In the genomic region with DNA sequence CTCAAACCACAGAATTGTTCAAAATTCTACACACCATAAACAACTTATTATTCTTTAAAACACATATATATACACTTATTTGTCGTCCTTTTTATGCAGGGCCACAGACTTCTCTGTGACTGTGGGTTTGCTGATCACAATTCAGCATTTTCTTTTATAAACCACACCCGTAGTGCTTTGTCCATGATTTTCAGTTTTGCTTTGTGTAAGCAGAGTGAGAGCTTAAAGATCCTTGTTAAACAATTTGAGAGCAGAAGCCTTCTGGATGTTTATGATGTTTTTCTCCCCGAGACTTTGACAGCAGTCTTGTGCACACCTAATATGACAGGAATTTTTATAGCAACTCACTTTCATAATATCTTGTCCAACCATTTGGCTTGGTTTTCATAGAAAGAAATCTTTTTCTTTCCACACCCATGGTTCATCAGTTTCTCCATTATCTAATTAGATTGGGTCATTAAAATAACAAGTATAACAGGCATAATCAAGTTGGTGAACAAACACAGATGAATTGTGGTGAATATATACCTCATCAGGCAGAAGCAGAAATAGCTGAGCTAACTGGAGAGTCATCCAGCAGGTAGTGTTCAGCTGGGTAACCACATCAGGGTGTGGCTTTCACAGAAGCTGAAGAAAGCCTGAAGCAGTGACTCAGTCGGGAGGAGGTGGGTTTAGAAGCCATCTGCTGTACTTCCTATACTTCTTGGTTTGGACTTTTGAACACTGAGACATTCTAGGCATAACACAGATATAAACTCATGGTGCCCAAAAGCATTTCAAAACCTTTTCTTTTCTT, we compare ENCODE assay signal across 2 cellular contexts.
TF ChIP-seq lines count a peak whose summit lies in the region.

No MANE protein-coding gene starts in this region.

TF ChIP-seq in SK-N-SH treated with all-trans-retinoic acid at 6 μM for 48 hours, 23 proteins besides CTCF, POLR2A, EP300 and RAD21 (continued from another document):
- no peak for TF ChIP-seq ARNTL (CRISPR knock-in tag; IDR thresholded peaks at IDR 0.05; ENCODE audit: borderline replicate concordance, low read depth)
- TF ChIP-seq ZNF70 (CRISPR knock-in tag; IDR thresholded peaks at IDR 0.05), result no peak
- TF ChIP-seq GLIS3 (CRISPR knock-in tag; IDR thresholded peaks at IDR 0.05), result no peak
- TF ChIP-seq, protein P1, sequence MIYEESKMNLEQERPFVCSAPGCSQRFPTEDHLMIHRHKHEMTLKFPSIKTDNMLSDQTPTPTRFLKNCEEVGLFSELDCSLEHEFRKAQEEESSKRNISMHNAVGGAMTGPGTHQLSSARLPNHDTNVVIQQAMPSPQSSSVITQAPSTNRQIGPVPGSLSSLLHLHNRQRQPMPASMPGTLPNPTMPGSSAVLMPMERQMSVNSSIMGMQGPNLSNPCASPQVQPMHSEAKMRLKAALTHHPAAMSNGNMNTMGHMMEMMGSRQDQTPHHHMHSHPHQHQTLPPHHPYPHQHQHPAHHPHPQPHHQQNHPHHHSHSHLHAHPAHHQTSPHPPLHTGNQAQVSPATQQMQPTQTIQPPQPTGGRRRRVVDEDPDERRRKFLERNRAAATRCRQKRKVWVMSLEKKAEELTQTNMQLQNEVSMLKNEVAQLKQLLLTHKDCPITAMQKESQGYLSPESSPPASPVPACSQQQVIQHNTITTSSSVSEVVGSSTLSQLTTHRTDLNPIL (CRISPR knock-in tag; IDR thresholded peaks at IDR 0.05; ENCODE audit: low read depth), result no peak
- no peak for TF ChIP-seq TCF4 (CRISPR knock-in tag; IDR thresholded peaks at IDR 0.05; ENCODE audit: borderline replicate concordance)
- no peak for TF ChIP-seq RARB (CRISPR knock-in tag; IDR thresholded peaks at IDR 0.05)
- TF ChIP-seq CSDC2 (CRISPR knock-in tag; IDR thresholded peaks at IDR 0.05), result no peak
- TF ChIP-seq ZNF8 (CRISPR knock-in tag; IDR thresholded peaks at IDR 0.05), result no peak
- TF ChIP-seq, protein P2, sequence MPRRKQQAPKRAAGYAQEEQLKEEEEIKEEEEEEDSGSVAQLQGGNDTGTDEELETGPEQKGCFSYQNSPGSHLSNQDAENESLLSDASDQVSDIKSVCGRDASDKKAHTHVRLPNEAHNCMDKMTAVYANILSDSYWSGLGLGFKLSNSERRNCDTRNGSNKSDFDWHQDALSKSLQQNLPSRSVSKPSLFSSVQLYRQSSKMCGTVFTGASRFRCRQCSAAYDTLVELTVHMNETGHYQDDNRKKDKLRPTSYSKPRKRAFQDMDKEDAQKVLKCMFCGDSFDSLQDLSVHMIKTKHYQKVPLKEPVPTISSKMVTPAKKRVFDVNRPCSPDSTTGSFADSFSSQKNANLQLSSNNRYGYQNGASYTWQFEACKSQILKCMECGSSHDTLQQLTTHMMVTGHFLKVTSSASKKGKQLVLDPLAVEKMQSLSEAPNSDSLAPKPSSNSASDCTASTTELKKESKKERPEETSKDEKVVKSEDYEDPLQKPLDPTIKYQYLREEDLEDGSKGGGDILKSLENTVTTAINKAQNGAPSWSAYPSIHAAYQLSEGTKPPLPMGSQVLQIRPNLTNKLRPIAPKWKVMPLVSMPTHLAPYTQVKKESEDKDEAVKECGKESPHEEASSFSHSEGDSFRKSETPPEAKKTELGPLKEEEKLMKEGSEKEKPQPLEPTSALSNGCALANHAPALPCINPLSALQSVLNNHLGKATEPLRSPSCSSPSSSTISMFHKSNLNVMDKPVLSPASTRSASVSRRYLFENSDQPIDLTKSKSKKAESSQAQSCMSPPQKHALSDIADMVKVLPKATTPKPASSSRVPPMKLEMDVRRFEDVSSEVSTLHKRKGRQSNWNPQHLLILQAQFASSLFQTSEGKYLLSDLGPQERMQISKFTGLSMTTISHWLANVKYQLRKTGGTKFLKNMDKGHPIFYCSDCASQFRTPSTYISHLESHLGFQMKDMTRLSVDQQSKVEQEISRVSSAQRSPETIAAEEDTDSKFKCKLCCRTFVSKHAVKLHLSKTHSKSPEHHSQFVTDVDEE (CRISPR knock-in tag; IDR thresholded peaks at IDR 0.05), result no peak
- TF ChIP-seq BACH2 (CRISPR knock-in tag; IDR thresholded peaks at IDR 0.05; ENCODE audit: borderline replicate concordance), result no peak
- TF ChIP-seq, protein P3, sequence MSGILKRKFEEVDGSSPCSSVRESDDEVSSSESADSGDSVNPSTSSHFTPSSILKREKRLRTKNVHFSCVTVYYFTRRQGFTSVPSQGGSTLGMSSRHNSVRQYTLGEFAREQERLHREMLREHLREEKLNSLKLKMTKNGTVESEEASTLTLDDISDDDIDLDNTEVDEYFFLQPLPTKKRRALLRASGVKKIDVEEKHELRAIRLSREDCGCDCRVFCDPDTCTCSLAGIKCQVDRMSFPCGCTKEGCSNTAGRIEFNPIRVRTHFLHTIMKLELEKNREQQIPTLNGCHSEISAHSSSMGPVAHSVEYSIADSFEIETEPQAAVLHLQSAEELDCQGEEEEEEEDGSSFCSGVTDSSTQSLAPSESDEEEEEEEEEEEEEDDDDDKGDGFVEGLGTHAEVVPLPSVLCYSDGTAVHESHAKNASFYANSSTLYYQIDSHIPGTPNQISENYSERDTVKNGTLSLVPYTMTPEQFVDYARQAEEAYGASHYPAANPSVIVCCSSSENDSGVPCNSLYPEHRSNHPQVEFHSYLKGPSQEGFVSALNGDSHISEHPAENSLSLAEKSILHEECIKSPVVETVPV (CRISPR knock-in tag; IDR thresholded peaks at IDR 0.05), result no peak

TF ChIP-seq in SK-N-SH, 30 proteins besides CTCF, POLR2A, EP300 and RAD21 (continued from another document):
- TF ChIP-seq, protein P4, sequence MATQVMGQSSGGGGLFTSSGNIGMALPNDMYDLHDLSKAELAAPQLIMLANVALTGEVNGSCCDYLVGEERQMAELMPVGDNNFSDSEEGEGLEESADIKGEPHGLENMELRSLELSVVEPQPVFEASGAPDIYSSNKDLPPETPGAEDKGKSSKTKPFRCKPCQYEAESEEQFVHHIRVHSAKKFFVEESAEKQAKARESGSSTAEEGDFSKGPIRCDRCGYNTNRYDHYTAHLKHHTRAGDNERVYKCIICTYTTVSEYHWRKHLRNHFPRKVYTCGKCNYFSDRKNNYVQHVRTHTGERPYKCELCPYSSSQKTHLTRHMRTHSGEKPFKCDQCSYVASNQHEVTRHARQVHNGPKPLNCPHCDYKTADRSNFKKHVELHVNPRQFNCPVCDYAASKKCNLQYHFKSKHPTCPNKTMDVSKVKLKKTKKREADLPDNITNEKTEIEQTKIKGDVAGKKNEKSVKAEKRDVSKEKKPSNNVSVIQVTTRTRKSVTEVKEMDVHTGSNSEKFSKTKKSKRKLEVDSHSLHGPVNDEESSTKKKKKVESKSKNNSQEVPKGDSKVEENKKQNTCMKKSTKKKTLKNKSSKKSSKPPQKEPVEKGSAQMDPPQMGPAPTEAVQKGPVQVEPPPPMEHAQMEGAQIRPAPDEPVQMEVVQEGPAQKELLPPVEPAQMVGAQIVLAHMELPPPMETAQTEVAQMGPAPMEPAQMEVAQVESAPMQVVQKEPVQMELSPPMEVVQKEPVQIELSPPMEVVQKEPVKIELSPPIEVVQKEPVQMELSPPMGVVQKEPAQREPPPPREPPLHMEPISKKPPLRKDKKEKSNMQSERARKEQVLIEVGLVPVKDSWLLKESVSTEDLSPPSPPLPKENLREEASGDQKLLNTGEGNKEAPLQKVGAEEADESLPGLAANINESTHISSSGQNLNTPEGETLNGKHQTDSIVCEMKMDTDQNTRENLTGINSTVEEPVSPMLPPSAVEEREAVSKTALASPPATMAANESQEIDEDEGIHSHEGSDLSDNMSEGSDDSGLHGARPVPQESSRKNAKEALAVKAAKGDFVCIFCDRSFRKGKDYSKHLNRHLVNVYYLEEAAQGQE (IDR thresholded peaks at IDR 0.05; ENCODE audit: low read depth, low read length), result no peak
- TF ChIP-seq NFIC (IDR thresholded peaks at IDR 0.05; ENCODE audit: borderline replicate concordance), result no peak
- TF ChIP-seq MXI1 (IDR thresholded peaks at IDR 0.05; ENCODE audit: low read depth, low read length), result no peak
- TF ChIP-seq SIN3A (IDR thresholded peaks at IDR 0.05; ENCODE audit: borderline replicate concordance, low read depth, low read length), result no peak
- TF ChIP-seq, protein P5, sequence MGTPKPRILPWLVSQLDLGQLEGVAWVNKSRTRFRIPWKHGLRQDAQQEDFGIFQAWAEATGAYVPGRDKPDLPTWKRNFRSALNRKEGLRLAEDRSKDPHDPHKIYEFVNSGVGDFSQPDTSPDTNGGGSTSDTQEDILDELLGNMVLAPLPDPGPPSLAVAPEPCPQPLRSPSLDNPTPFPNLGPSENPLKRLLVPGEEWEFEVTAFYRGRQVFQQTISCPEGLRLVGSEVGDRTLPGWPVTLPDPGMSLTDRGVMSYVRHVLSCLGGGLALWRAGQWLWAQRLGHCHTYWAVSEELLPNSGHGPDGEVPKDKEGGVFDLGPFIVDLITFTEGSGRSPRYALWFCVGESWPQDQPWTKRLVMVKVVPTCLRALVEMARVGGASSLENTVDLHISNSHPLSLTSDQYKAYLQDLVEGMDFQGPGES (IDR thresholded peaks at IDR 0.05; ENCODE audit: low read depth, low read length), result no peak
- TF ChIP-seq, protein P6, sequence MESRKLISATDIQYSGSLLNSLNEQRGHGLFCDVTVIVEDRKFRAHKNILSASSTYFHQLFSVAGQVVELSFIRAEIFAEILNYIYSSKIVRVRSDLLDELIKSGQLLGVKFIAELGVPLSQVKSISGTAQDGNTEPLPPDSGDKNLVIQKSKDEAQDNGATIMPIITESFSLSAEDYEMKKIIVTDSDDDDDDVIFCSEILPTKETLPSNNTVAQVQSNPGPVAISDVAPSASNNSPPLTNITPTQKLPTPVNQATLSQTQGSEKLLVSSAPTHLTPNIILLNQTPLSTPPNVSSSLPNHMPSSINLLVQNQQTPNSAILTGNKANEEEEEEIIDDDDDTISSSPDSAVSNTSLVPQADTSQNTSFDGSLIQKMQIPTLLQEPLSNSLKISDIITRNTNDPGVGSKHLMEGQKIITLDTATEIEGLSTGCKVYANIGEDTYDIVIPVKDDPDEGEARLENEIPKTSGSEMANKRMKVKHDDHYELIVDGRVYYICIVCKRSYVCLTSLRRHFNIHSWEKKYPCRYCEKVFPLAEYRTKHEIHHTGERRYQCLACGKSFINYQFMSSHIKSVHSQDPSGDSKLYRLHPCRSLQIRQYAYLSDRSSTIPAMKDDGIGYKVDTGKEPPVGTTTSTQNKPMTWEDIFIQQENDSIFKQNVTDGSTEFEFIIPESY (IDR thresholded peaks at IDR 0.05; ENCODE audit: borderline replicate concordance, low read depth), result no peak
- TF ChIP-seq, protein P7, sequence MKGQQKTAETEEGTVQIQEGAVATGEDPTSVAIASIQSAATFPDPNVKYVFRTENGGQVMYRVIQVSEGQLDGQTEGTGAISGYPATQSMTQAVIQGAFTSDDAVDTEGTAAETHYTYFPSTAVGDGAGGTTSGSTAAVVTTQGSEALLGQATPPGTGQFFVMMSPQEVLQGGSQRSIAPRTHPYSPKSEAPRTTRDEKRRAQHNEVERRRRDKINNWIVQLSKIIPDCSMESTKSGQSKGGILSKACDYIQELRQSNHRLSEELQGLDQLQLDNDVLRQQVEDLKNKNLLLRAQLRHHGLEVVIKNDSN (IDR thresholded peaks at IDR 0.05; ENCODE audit: borderline replicate concordance, low read depth), result no peak
